9 cellular contexts compared by ENCODE assay signal in the genomic region with DNA sequence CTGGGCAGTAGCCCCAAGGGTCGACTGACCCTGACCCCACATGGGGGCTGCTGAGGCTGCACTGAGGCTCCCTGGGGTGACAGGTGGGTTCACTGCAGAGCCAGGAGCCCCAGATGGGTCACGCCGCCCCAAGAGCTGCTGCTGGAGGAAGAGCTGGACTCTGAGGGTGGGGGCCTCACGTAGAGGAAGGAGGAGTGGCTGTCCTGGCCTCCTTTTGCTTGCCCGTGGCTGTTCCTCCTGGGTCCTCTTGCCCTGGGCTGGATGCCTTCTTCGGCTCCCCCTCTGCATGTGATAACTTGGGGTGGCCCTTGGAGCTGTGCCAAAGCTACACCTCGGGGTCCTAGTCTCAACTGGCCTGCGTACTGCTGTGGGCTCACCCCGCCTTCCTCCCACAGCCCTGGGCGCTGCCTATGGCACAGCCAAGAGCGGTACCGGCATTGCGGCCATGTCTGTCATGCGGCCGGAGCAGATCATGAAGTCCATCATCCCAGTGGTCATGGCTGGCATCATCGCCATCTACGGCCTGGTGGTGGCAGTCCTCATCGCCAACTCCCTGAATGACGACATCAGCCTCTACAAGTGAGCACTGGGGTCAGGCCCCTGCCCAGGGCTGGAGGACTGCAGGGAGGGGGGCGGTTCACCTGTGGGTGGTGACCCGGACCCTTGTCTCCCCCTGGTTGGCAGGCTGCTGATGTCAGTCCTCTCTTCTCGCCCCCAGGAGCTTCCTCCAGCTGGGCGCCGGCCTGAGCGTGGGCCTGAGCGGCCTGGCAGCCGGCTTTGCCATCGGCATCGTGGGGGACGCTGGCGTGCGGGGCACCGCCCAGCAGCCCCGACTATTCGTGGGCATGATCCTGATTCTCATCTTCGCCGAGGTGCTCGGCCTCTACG. TPM values are rescaled to one million over a fixed set of nuclear protein-coding genes. Genes with fewer than 3 reads are reported as not detected.
DNase-seq lines count a peak whose midpoint lies in the region; ATAC-seq and TF ChIP-seq lines count a peak whose summit lies in the region.
"Had no signal": no experiment of that assay in that cellular context is flagged by ENCODE, and none has a peak within 500 bp of the region (broad histone marks: within the 10 kb centered on the region; RNA-seq: fewer than 3 reads in every experiment).

No MANE protein-coding gene starts in this region.

- peaks cover 29 to 49% of the 10 kb centered on the region in 2 donors for H3K4me1 ChIP-seq in breast epithelium
- H3K4me1 ChIP-seq in thymus (ENCODE audit: control insufficient read depth, insufficient read depth, low read length) = peaks cover 20% of the 10 kb centered on the region

- H3K36me3 ChIP-seq in breast epithelium (no peaks in the 10 kb centered on the region), thymus (ENCODE audit: control insufficient read depth, insufficient read depth) (peaks cover 29% of the 10 kb centered on the region)

- ATAC-seq in GM21528 (IDR thresholded peaks at IDR 0.05; ENCODE audit: low FRiP score, unreplicated experiment) = no peak

- no peak for TF ChIP-seq CTCF in breast epithelium (IDR thresholded peaks at IDR 0.05)
- no peak for TF ChIP-seq CTCF in mesothelial cell of epicardium (IDR thresholded peaks at IDR 0.05; ENCODE audit: unreplicated experiment)

- peak overlapping the region; percentile 59 for H3K4me3 Mint-ChIP-seq in mesothelial cell of epicardium

- TF ChIP-seq POLR2A in breast epithelium (IDR thresholded peaks at IDR 0.05) = no peak

- no peaks in the 10 kb centered on the region for H3K36me3 Mint-ChIP-seq in mesothelial cell of epicardium

- peak; percentile 19 for DNase-seq in NCI-H146 (lab: John Stamatoyannopoulos, UW)
- DNase-seq in NCI-H146 treated with DMSO at 0.1 percent for 48 hours (lab: John Stamatoyannopoulos, UW; ENCODE audit: unreplicated experiment) = no peak
- DNase-seq in breast epithelium (ENCODE audit: low spot score in 2 of 2) = no peak
- DNase-seq in mesothelial cell of epicardium (ENCODE audit: low spot score in 2 of 2, unreplicated experiment in 2 of 2) = no peak
- no peak for DNase-seq in UCSD-AML1 (lab: John Stamatoyannopoulos, UW; ENCODE audit: unreplicated experiment)
- DNase-seq in activated CD4-positive, alpha-beta T cell treated with anti-CD3 and anti-CD28 coated beads, Interleukin-2, amount 50 U/mL, for 48 hours = no peak
- DNase-seq: activated effector memory CD4-positive, alpha-beta T cell treated with Interleukin-2 at 50 U/mL for 16 hours had no signal

- peak overlapping the region; percentile 68 to 81 (median 72) for H3K4me3 ChIP-seq in breast epithelium
- H3K4me3 ChIP-seq in thymus (ENCODE audit: low read length) = no peak overlapping the region

- peaks cover 42% of the 10 kb centered on the region for H3K4me1 Mint-ChIP-seq in mesothelial cell of epicardium

- no peaks in the 10 kb centered on the region for H3K9me3 ChIP-seq in breast epithelium
- H3K9me3 ChIP-seq in thymus (ENCODE audit: control insufficient read depth) = no peaks in the 10 kb centered on the region

- peak overlapping the region; percentile 96 for H3K27ac Mint-ChIP-seq in mesothelial cell of epicardium

- no peaks in the 10 kb centered on the region for H3K27me3 Mint-ChIP-seq in mesothelial cell of epicardium (ENCODE audit: low read depth)

- H3K27ac ChIP-seq in breast epithelium = peak overlapping the region; percentile 98 to 99
- peak overlapping the region; percentile 86 for H3K27ac ChIP-seq in thymus (ENCODE audit: low read depth)

- 95% methylated on average over 39 of the region's 39 CpGs for WGBS in thymus

- no peaks in the 10 kb centered on the region for H3K9me3 Mint-ChIP-seq in mesothelial cell of epicardium

- H3K27me3 ChIP-seq in breast epithelium (no peaks in the 10 kb centered on the region), thymus (ENCODE audit: control insufficient read depth, insufficient read depth) (no peaks in the 10 kb centered on the region)

- intact Hi-C loops in breast epithelium (cut with DNase I; ENCODE audit: low total_unique reads) = no loop called here

RNA-seq across cellular contexts. Expression of a gene that starts 1.1 kb away (rescaled TPM):
- total RNA-seq in breast epithelium (10 to 100 TPM; 27.9 to 57.0 (median 28.2) TPM), mesothelial cell of epicardium (46.3 to 47.2 TPM (median 46.4 TPM) in 3 replicates)
- polyA plus RNA-seq in thymus = 33.2 TPM

RNA-seq across cellular contexts. Expression of a gene that starts 5.3 kb away (rescaled TPM):
- total RNA-seq in breast epithelium (10 to 100 TPM; 27.5 to 70.2 (median 45.4) TPM), mesothelial cell of epicardium (143 to 151 TPM (median 149 TPM) in 3 replicates)
- polyA plus RNA-seq in thymus = 103 TPM

RNA-seq across cellular contexts. Expression of a gene that starts 12.1 kb away (rescaled TPM):
- total RNA-seq in breast epithelium (1 to 10 TPM in 2 of 3 donors, not detected in 1; 2.3 to 2.6 TPM), mesothelial cell of epicardium (0.75 to 1.7 TPM (median 1.1 TPM) in 3 replicates)
- polyA plus RNA-seq in thymus = 1.2 TPM

RNA-seq across cellular contexts. Expression of a gene that starts 18.8 kb away (rescaled TPM):
- total RNA-seq in breast epithelium = 10 to 100 TPM; 28.8 to 32.8 (median 29.4) TPM
- total RNA-seq in mesothelial cell of epicardium = 40.4 to 44.6 TPM (median 42.7 TPM) in 3 replicates
- 14.1 TPM for polyA plus RNA-seq in thymus

RNA-seq across cellular contexts. Expression of a gene that starts 44.1 kb away (rescaled TPM):
- total RNA-seq in breast epithelium (10 to 100 TPM in 2 of 3 donors, 1 to 10 TPM in 1; 8.8 to 22.0 (median 16.7) TPM), mesothelial cell of epicardium (24.2 to 25.0 TPM (median 24.7 TPM) in 3 replicates)
- polyA plus RNA-seq in thymus = 3.7 TPM
